ENCODE assay signal across 1 cellular context in the genomic region with DNA sequence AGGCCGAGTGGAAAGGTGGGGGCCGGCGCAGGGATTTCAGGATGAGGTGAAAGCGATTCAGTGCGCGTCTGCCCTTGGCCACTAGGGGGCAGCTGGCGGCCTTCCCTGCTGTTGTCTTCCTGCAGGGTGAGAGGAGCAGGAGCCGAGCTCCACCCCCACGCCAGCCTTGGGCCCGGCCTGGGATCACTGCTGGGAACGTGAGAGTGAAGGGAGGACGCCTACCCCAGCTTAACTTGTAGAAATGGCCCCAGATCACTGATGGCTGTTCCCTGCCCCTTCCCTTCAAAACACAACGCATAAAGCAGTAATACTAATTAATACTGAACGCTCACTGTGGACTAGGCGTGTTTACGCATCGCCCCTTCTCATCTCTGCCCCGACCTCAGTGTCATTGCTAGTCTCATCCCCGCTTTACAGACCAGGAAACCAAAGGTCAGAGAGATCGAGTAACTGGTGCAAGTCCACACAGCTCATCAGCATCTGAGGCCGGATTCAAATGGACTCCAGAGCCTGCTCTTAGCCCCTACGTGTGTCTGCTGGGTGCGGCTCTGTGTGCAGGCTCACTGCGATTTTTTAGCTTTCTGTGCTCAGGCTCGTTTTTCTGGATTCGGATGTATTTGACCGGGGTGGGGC.
A peak's percentile ranks its signal among the peaks of the same experiment; 100 is the strongest.
TF ChIP-seq lines count a peak whose summit lies in the region.

No MANE protein-coding gene starts in this region.

TF ChIP-seq in HEK293, 187 proteins besides CTCF, POLR2A, EP300 and RAD21 (continued from another document):
- TF ChIP-seq ZNF596 (tag by site-specific recombination; IDR thresholded peaks at IDR 0.05) (no peak), SCRT2 (tag by site-specific recombination; IDR thresholded peaks at IDR 0.05) (no peak), IKZF3 (tag by site-specific recombination; IDR thresholded peaks at IDR 0.05) (peak; percentile 88), ZNF610 (tag by site-specific recombination; IDR thresholded peaks at IDR 0.05; ENCODE audit: borderline replicate concordance) (no peak), PRDM10 (tag by site-specific recombination; IDR thresholded peaks at IDR 0.05) (peak; percentile 88), ZNF624 (tag by site-specific recombination; IDR thresholded peaks at IDR 0.05) (no peak), ZNF274 (IDR thresholded peaks at IDR 0.05; ENCODE audit: low read length) (no peak), ZNF274 (tag by site-specific recombination; IDR thresholded peaks at IDR 0.05; ENCODE audit: borderline replicate concordance) (no peak), ZSCAN5A (tag by site-specific recombination; IDR thresholded peaks at IDR 0.05) (no peak), KLF10 (tag by site-specific recombination; IDR thresholded peaks at IDR 0.05) (peak; percentile 20; the same call in 1 of the 2 replicates), ZNF600 (tag by site-specific recombination; IDR thresholded peaks at IDR 0.05) (0 out of 2 replicates have a peak, but pooled peaks have one; percentile 18), ZNF629 (tag by site-specific recombination; IDR thresholded peaks at IDR 0.05) (peak; percentile 23; the same call in 1 of the 2 replicates), PRDM6 (tag by site-specific recombination; IDR thresholded peaks at IDR 0.05) (no peak), ZNF521 (tag by site-specific recombination; IDR thresholded peaks at IDR 0.05) (no peak), ZIC2 (tag by site-specific recombination; IDR thresholded peaks at IDR 0.05) (peak; percentile 44), GLIS1 (tag by site-specific recombination; IDR thresholded peaks at IDR 0.05) (peak; percentile 29; the same call in 1 of the 2 replicates), EGR2 (tag by site-specific recombination; IDR thresholded peaks at IDR 0.05; ENCODE audit: low read depth) (0 out of 2 replicates have a peak, but pooled peaks have one; percentile 41), ZEB2 (tag by site-specific recombination; IDR thresholded peaks at IDR 0.05) (peak; percentile 13; the same call in 1 of the 2 replicates), ZNF211 (tag by site-specific recombination; IDR thresholded peaks at IDR 0.05; ENCODE audit: low read depth) (no peak), ZNF654 (tag by site-specific recombination; IDR thresholded peaks at IDR 0.05; ENCODE audit: low read depth) (peak; percentile 82), KLF9 (tag by site-specific recombination; IDR thresholded peaks at IDR 0.05; ENCODE audit: low read depth) (no peak), ZNF660 (tag by site-specific recombination; IDR thresholded peaks at IDR 0.05) (peak; percentile 82), GLI2 (tag by site-specific recombination; IDR thresholded peaks at IDR 0.05; ENCODE audit: borderline replicate concordance, low read depth) (no peak), ZNF138 (tag by site-specific recombination; IDR thresholded peaks at IDR 0.05; ENCODE audit: borderline replicate concordance) (no peak), ZNF76 (tag by site-specific recombination; IDR thresholded peaks at IDR 0.05; ENCODE audit: borderline replicate concordance, low read depth) (no peak), KLF16 (tag by site-specific recombination; IDR thresholded peaks at IDR 0.05) (peak; percentile 44; the same call in 1 of the 2 replicates), ZNF132 (tag by site-specific recombination; IDR thresholded peaks at IDR 0.05; ENCODE audit: borderline replicate concordance) (no peak), ZNF433 (tag by site-specific recombination; IDR thresholded peaks at IDR 0.05; ENCODE audit: low read depth) (no peak), ZNF501 (tag by site-specific recombination; IDR thresholded peaks at IDR 0.05) (0 out of 2 replicates have a peak, but pooled peaks have one; percentile 31), ZNF19 (tag by site-specific recombination; IDR thresholded peaks at IDR 0.05; ENCODE audit: low read depth) (no peak), ZNF335 (tag by site-specific recombination; conservative IDR thresholded peaks at IDR 0.05) (no peak), ZNF48 (tag by site-specific recombination; IDR thresholded peaks at IDR 0.05) (no peak)
- TF ChIP-seq, protein P1, sequence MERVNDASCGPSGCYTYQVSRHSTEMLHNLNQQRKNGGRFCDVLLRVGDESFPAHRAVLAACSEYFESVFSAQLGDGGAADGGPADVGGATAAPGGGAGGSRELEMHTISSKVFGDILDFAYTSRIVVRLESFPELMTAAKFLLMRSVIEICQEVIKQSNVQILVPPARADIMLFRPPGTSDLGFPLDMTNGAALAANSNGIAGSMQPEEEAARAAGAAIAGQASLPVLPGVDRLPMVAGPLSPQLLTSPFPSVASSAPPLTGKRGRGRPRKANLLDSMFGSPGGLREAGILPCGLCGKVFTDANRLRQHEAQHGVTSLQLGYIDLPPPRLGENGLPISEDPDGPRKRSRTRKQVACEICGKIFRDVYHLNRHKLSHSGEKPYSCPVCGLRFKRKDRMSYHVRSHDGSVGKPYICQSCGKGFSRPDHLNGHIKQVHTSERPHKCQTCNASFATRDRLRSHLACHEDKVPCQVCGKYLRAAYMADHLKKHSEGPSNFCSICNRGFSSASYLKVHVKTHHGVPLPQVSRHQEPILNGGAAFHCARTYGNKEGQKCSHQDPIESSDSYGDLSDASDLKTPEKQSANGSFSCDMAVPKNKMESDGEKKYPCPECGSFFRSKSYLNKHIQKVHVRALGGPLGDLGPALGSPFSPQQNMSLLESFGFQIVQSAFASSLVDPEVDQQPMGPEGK (tag by site-specific recombination; IDR thresholded peaks at IDR 0.05): peak; percentile 53
